In genomic region chr12:110765144-110765543, GRCh38 we compare ENCODE assay signal across 17 cellular contexts. TPM values are rescaled to one million over a fixed set of nuclear protein-coding genes. Genes with fewer than 3 reads are reported as not detected.
DNase-seq lines count a peak whose midpoint lies in the region; ATAC-seq and TF ChIP-seq lines count a peak whose summit lies in the region.
"Had no signal": no experiment of that assay in that cellular context is flagged by ENCODE, and none has a peak within 500 bp of the region (broad histone marks: within the 10 kb centered on the region; RNA-seq: fewer than 3 reads in every experiment).

No MANE protein-coding gene starts in this region.

- H3K4me1 Mint-ChIP-seq in naive thymus-derived CD8-positive, alpha-beta T cell, result peaks cover 0 to under 1% (median 0%) of the 10 kb centered on the region in 4 donors
- H3K4me1 Mint-ChIP-seq in natural killer cell, result peaks cover 0 to 6% of the 10 kb centered on the region in 2 donors

- ATAC-seq in mucosa of descending colon (peak; percentile 89), natural killer cell (no peak), HG03439 (IDR thresholded peaks at IDR 0.05; ENCODE audit: unreplicated experiment) (no peak)
- ATAC-seq in naive thymus-derived CD8-positive, alpha-beta T cell, result no peak
- ATAC-seq: HCT116, SK-N-SH treated with all-trans-retinoic acid at 6 μM for 48 hours had no signal

- intact Hi-C loops in mucosa of descending colon (cut with DNase I, micrococcal nuclease) (no loop called here), natural killer cell (cut with micrococcal nuclease) (no loop called here)

- DNase-seq in DMS79 treated with DMSO at 0.1 percent for 48 hours (lab: John Stamatoyannopoulos, UW) (peak; percentile 5), NCI-H187 (lab: John Stamatoyannopoulos, UW) (peak; percentile 46 to 68), NCI-H69 (lab: John Stamatoyannopoulos, UW) (peak; percentile 64), mucosa of descending colon (peak in 1 of 3 donors; percentile 37), natural killer cell (no peak), hepatic stellate cell (ENCODE audit: low spot score) (no peak)
- no peak for DNase-seq in naive thymus-derived CD8-positive, alpha-beta T cell
- DNase-seq: COR-L47; DMS53; NCI-H1048; NCI-H1930; NK-92 treated with Interleukin-12 subunit alpha and Interleukin-12 subunit beta, amount 100 ng/mL, for 24 hours had no signal

- no peak overlapping the region for H3K27ac Mint-ChIP-seq in naive thymus-derived CD8-positive, alpha-beta T cell
- no peak overlapping the region for H3K27ac Mint-ChIP-seq in natural killer cell
- H3K27ac Mint-ChIP-seq: CD14-positive monocyte; T-helper 1 cell treated with Interleukin-12 subunit alpha and Interleukin-12 subunit beta and Interleukin-4 antibody, amounts not matched to agents 30 μg/mL and 1 μg/mL, for 36 hours had no signal

- no peaks in the 10 kb centered on the region for H3K9me3 Mint-ChIP-seq in naive thymus-derived CD8-positive, alpha-beta T cell
- no peaks in the 10 kb centered on the region for H3K9me3 Mint-ChIP-seq in natural killer cell

- no peaks in the 10 kb centered on the region for H3K36me3 ChIP-seq in mucosa of descending colon (ENCODE audit: low read depth)

- H3K4me3 ChIP-seq in mucosa of descending colon, result no peak overlapping the region

- H3K4me1 ChIP-seq in mucosa of descending colon (ENCODE audit: low read depth), result peaks cover 5% of the 10 kb centered on the region

- H3K4me3 Mint-ChIP-seq in naive thymus-derived CD8-positive, alpha-beta T cell, result no peak overlapping the region
- no peak overlapping the region for H3K4me3 Mint-ChIP-seq in natural killer cell
- H3K4me3 Mint-ChIP-seq: CD14-positive monocyte; T-helper 1 cell treated with Interleukin-12 subunit alpha and Interleukin-12 subunit beta and Interleukin-4 antibody, amounts not matched to agents 30 μg/mL and 1 μg/mL, for 36 hours had no signal

- H3K36me3 Mint-ChIP-seq in naive thymus-derived CD8-positive, alpha-beta T cell, result no peaks in the 10 kb centered on the region
- no peaks in the 10 kb centered on the region for H3K36me3 Mint-ChIP-seq in natural killer cell
- H3K36me3 Mint-ChIP-seq: CD14-positive monocyte had no signal

- no peak for TF ChIP-seq CTCF in mucosa of descending colon (IDR thresholded peaks at IDR 0.05)
- no peak for TF ChIP-seq CTCF in natural killer cell (IDR thresholded peaks at IDR 0.05)

- POLR2A ChIA-PET in naive thymus-derived CD8-positive, alpha-beta T cell (lab: Charles Lee), result no interaction called here

- no peaks in the 10 kb centered on the region for H3K27me3 Mint-ChIP-seq in naive thymus-derived CD8-positive, alpha-beta T cell
- H3K27me3 Mint-ChIP-seq in natural killer cell (ENCODE audit: low read depth in 2 of 2), result no peaks in the 10 kb centered on the region

- H3K9me3 ChIP-seq in mucosa of descending colon, result no peaks in the 10 kb centered on the region

RNA-seq across cellular contexts. Expression of gene PPP1CC, which starts 22.5 kb away (rescaled TPM):
- total RNA-seq in mucosa of descending colon (100 to 1,000 TPM; 145 to 171 (median 161) TPM), natural killer cell (100 to 1,000 TPM; 114 to 121 (median 117) TPM)
- 100 to 1,000 TPM; 127 to 141 TPM for total RNA-seq in naive thymus-derived CD8-positive, alpha-beta T cell
- polyA plus RNA-seq in naive thymus-derived CD8-positive, alpha-beta T cell, result 100 to 1,000 TPM; 112 to 150 (median 119) TPM

Comparison
In these comparisons a context has a peak if more than half of its experiments do, and no peak if none do; other contexts are left out.
1. DNase-seq: peak in DMS79 treated with DMSO at 0.1 percent for 48 hours (single experiment), NCI-H187 (2 of 2) and NCI-H69 (single experiment); none in naive thymus-derived CD8-positive, alpha-beta T cell (0 of 10), natural killer cell (single experiment) and hepatic stellate cell (single experiment).